ENCODE assay signal across 8 cellular contexts in the genomic region with DNA sequence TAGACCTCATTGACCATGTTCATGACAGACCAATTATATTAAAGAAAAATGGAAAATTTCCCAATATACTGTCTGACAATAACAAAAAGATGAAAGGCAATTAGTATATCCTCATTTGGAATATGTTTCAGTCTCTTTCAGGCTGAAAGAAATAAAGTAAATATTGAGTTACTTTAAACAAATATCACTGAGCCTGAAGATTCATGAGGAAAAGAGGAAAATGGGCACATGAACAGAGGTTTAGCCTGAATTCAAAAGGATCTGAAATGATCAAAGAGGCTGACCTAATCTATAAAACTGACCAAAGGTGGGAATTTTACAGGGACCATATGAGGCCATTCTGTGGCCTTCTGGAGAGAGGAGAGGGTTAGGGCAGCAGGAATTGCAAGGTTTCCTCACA.
DNase-seq lines count a peak whose midpoint lies in the region; ATAC-seq, FAIRE-seq and TF ChIP-seq lines count a peak whose summit lies in the region.
"Not testable (repeated sequence)": the region's sequence is repeated elsewhere in the genome, so short reads cannot be mapped to it uniquely, and the experiment has no call there.

No MANE protein-coding gene starts in this region.

- TF ChIP-seq RAD21 in A549 (conservative IDR thresholded peaks at IDR 0.05 in 1 of 2, IDR thresholded peaks at IDR 0.05 in 1 of 2); HepG2 (CRISPR knock-in tag; IDR thresholded peaks at IDR 0.05): not testable (repeated sequence)

- not testable (repeated sequence) for BruUV-seq in HepG2 (replicated peaks; lab: Mats Ljungman, UMichigan)

- not testable (repeated sequence) for H3K9ac ChIP-seq in HepG2 (ENCODE audit: insufficient read depth, low read depth, low read length)

- TF ChIP-seq EP300 in A549 (IDR thresholded peaks at IDR 0.05); HepG2 (IDR thresholded peaks at IDR 0.05; ENCODE audit: low read depth in 2 of 2, low read length in 2 of 2); HepG2 (CRISPR knock-in tag; IDR thresholded peaks at IDR 0.05; ENCODE audit: borderline replicate concordance): not testable (repeated sequence)

- FAIRE-seq in A549 (lab: Jason Lieb, UNC) (peak; percentile 67), GM19239 (lab: Jason Lieb, UNC) (peak; percentile 31), islet of Langerhans (lab: Jason Lieb, UNC) (peak; percentile 99), HepG2 (lab: Jason Lieb, UNC) (peak; percentile 47), urothelium cell line (lab: Jason Lieb, UNC) (peak; percentile 42)

- TF ChIP-seq POLR2A in A549 (IDR thresholded peaks at IDR 0.05; ENCODE audit: low read length); HepG2 (IDR thresholded peaks at IDR 0.05; ENCODE audit: insufficient read depth in 1 of 2, low read depth in 2 of 2, low read length in 2 of 2); right lobe of liver (IDR thresholded peaks at IDR 0.05): not testable (repeated sequence)

- not testable (repeated sequence) for TF ChIP-seq CTCF in A549 (IDR thresholded peaks at IDR 0.05); HepG2 (CRISPR knock-in tag; IDR thresholded peaks at IDR 0.05); right lobe of liver (IDR thresholded peaks at IDR 0.05)

- not testable (repeated sequence) for DNase-seq in A549 (ENCODE audit: low read depth in 1 of 2, low spot score in 1 of 2); GM19239 (ENCODE audit: insufficient read length, low spot score); left lobe of liver (ENCODE audit: low spot score); HepG2 (ENCODE audit: low spot score); right lobe of liver; urothelium cell line (ENCODE audit: low spot score)
- DNase-seq in DMS53 (lab: John Stamatoyannopoulos, UW): peak; percentile 23

- H3K9me3 ChIP-seq in A549; HepG2 (ENCODE audit: low read length); right lobe of liver: not testable (repeated sequence)

- not testable (repeated sequence) for H3K27me3 ChIP-seq in HepG2 (ENCODE audit: control insufficient read depth in 1 of 2, insufficient read depth in 2 of 2, low read length in 2 of 2); right lobe of liver

- H2AFZ ChIP-seq in HepG2 (ENCODE audit: low read length): not testable (repeated sequence)

- H3K4me2 ChIP-seq in A549; HepG2 (ENCODE audit: low read depth, low read length): not testable (repeated sequence)

- POLR2A ChIA-PET in A549 (lab: Yijun Ruan, JAX); HepG2 (lab: Yijun Ruan, JAX): not testable (repeated sequence)

- not testable (repeated sequence) for H3K79me2 ChIP-seq in HepG2 (ENCODE audit: insufficient read depth, low read length)

- intact Hi-C loops in HepG2 (cut with micrococcal nuclease; ENCODE audit: unreplicated experiment); right lobe of liver (cut with DNase I): not testable (repeated sequence)

- CTCF ChIA-PET in A549 (lab: Yijun Ruan, JAX); HepG2 (lab: Yijun Ruan, JAX; ENCODE audit: low intra/inter-chr PET ratio, low total read pairs): not testable (repeated sequence)

- ATAC-seq in A549: not testable (repeated sequence)
- ATAC-seq in left lobe of liver (peak; percentile 40), HepG2 (peak; percentile 56), right lobe of liver (peak in 3 of 4 donors; percentile 31 to 64 (median 39))

- not testable (repeated sequence) for H3K36me3 ChIP-seq in HepG2 (replicated peaks in 1 of 2; ENCODE audit: control insufficient read depth in 1 of 2, insufficient read depth in 2 of 2, low read length in 2 of 2); right lobe of liver

- not testable (repeated sequence) for H3K27ac ChIP-seq in A549; HepG2 (ENCODE audit: extremely low read length, insufficient read depth, low read length); right lobe of liver

- not testable (repeated sequence) for H4K20me1 ChIP-seq in HepG2 (ENCODE audit: insufficient read depth, low read length)

- in situ Hi-C loops in HepG2 (cut with HindIII; ENCODE audit: extremely low pct_ligation_motif_present, low pct_unique_long_range_greater_than_20kb): not testable (repeated sequence)

- H3K4me1 ChIP-seq in A549; HepG2 (ENCODE audit: insufficient read depth, low read length); right lobe of liver: not testable (repeated sequence)

- not testable (repeated sequence) for H3K4me3 ChIP-seq in A549; HepG2 (replicated peaks in 1 of 3; ENCODE audit: insufficient read depth in 1 of 3, low read depth in 2 of 3, low read length in 3 of 3); right lobe of liver
